In genomic region chr17:77302682-77303081, GRCh38 we compare ENCODE assay signal across 18 cellular contexts.
DNase-seq lines count a peak whose midpoint lies in the region; ATAC-seq and TF ChIP-seq lines count a peak whose summit lies in the region.
"Had no signal": no experiment of that assay in that cellular context is flagged by ENCODE, and none has a peak within 500 bp of the region (broad histone marks: within the 10 kb centered on the region; RNA-seq: fewer than 3 reads in every experiment).

No MANE protein-coding gene starts in this region.

- H3K79me1 ChIP-seq in IMR-90 (ENCODE audit: low read depth in 1 of 2, low read length in 2 of 2) (peaks cover 19 to 71% of the 10 kb centered on the region in 2 experiments), neuronal stem cell (ENCODE audit: low read depth, low read length) (no peaks in the 10 kb centered on the region)

- H2BK15ac ChIP-seq in IMR-90 (ENCODE audit: low read depth, low read length) (no peak overlapping the region), neuronal stem cell (ENCODE audit: low read length) (no peak overlapping the region)

- H2BK5ac ChIP-seq in IMR-90 (ENCODE audit: low read depth, low read length, poor library complexity, severe bottlenecking) (no peak overlapping the region), neuronal stem cell (ENCODE audit: low read length) (no peak overlapping the region)

- H4K8ac ChIP-seq in IMR-90 (ENCODE audit: low read depth in 2 of 2, low read length in 2 of 2), result no peak overlapping the region
- H4K8ac ChIP-seq in neuronal stem cell (ENCODE audit: low read depth, low read length), result no peak overlapping the region

- no peak for ATAC-seq in IMR-90 (ENCODE audit: low read depth)
- ATAC-seq in RWPE2 (ENCODE audit: low read depth), result no peak
- ATAC-seq in HG03139 (IDR thresholded peaks at IDR 0.05; ENCODE audit: unreplicated experiment), result no peak
- ATAC-seq in GM19452 (IDR thresholded peaks at IDR 0.05; ENCODE audit: unreplicated experiment), result no peak
- ATAC-seq: GM12878 had no signal

- H4K5ac ChIP-seq in IMR-90 (ENCODE audit: low read depth, low read length), result no peak overlapping the region

- no peak overlapping the region for H2BK12ac ChIP-seq in neuronal stem cell (ENCODE audit: low read length)

- H3K4me3 ChIP-seq in Caco-2 (ENCODE audit: low read depth, low read length), result no peak overlapping the region
- no peak overlapping the region for H3K4me3 ChIP-seq in IMR-90 (ENCODE audit: insufficient read depth, low read depth, low read length)
- H3K4me3 ChIP-seq in RWPE2 (ENCODE audit: severe bottlenecking), result no peak overlapping the region
- no peak overlapping the region for H3K4me3 ChIP-seq in neuronal stem cell (ENCODE audit: low read length in 2 of 2)
- H3K4me3 ChIP-seq: GM12878, HAP-1 had no signal

- 90% methylated on average over 2 of the region's 8 CpGs; no CpG with 5 or more reads in 1 of the 2 experiments for WGBS in IMR-90 (ENCODE audit: extremely low coverage in 2 of 2, insufficient read length in 1 of 2), 2 experiments
- WGBS in neuronal stem cell (ENCODE audit: extremely low coverage in 2 of 2, insufficient read length in 2 of 2, insufficient replicate concordance in 1 of 2), 2 donors, result no CpG with 5 or more reads among the region's 8 CpGs

- H2BK120ac ChIP-seq in IMR-90 (ENCODE audit: low read depth, low read length) (no peak overlapping the region), neuronal stem cell (ENCODE audit: low read depth, low read length) (no peak overlapping the region)

- dilution Hi-C loops in IMR-90 (cut with HindIII; ENCODE audit: low sequenced_read_pairs, unreplicated experiment), result no loop called here

- TF ChIP-seq CTCF in Caco-2 (IDR thresholded peaks at IDR 0.05; ENCODE audit: insufficient read depth in 1 of 2, low read depth in 1 of 2, low read length in 1 of 2, severe bottlenecking in 1 of 2, unreplicated experiment in 1 of 2), result no peak
- TF ChIP-seq CTCF in IMR-90 (conservative IDR thresholded peaks at IDR 0.05; ENCODE audit: low read depth, low read length), result no peak
- TF ChIP-seq CTCF in RWPE2 (IDR thresholded peaks at IDR 0.05; ENCODE audit: poor library complexity, severe bottlenecking), result no peak

- no peaks in the 10 kb centered on the region for H4K20me1 ChIP-seq in IMR-90 (ENCODE audit: insufficient read depth, low read length)

- BruUV-seq in Caco-2 (replicated peaks; lab: Mats Ljungman, UMichigan) (no TSS peak), IMR-90 (replicated peaks; lab: Mats Ljungman, UMichigan) (no TSS peak)

- in situ Hi-C loops in IMR-90 (cut with MboI; ENCODE audit: low sequenced_read_pairs), result no loop called here

- no peak overlapping the region for H2AFZ ChIP-seq in IMR-90 (replicated peaks; ENCODE audit: low read length, poor library complexity)
- H2AFZ ChIP-seq in neuronal stem cell (ENCODE audit: low read length), result no peak overlapping the region

- H4K91ac ChIP-seq in IMR-90 (ENCODE audit: insufficient read depth, low read depth, low read length) (no peak overlapping the region), neuronal stem cell (ENCODE audit: low read depth, low read length, poor library complexity) (no peak overlapping the region)

- H3K4me1 ChIP-seq in Caco-2 (peaks cover 88% of the 10 kb centered on the region), IMR-90 (ENCODE audit: control insufficient read depth, insufficient read depth, low read length) (peaks cover 12% of the 10 kb centered on the region), RWPE2 (ENCODE audit: insufficient read depth, poor library complexity, severe bottlenecking) (peaks cover 44% of the 10 kb centered on the region), neuronal stem cell (ENCODE audit: control insufficient read depth in 2 of 2, insufficient read depth in 1 of 2, low read depth in 1 of 2, low read length in 2 of 2) (peaks cover 7 to 15% of the 10 kb centered on the region in 2 donors)
- H3K4me1 ChIP-seq: HAP-1 had no signal

- H3K36me3 Mint-ChIP-seq in Caco-2 (ENCODE audit: insufficient read depth, unreplicated experiment), result peaks cover 53% of the 10 kb centered on the region
- H3K36me3 Mint-ChIP-seq: CD4-positive, CD25-positive, alpha-beta regulatory T cell; IgD-negative memory B cell had no signal

- H3K4ac ChIP-seq in IMR-90 (ENCODE audit: low read depth, low read length) (0 out of 2 replicates have a peak overlapping the region, but pooled peaks have one; percentile 5), neuronal stem cell (ENCODE audit: low read length) (no peak overlapping the region)

- peaks cover 19% of the 10 kb centered on the region for H3K9me1 ChIP-seq in IMR-90 (ENCODE audit: insufficient read depth, low read length)

- intact Hi-C loops in Caco-2 (cut with micrococcal nuclease; ENCODE audit: unreplicated experiment) (no loop called here), IMR-90 (cut with micrococcal nuclease) (no loop called here)

- no peak for DNase-seq in Caco-2
- DNase-seq in IMR-90, result no peak
- no peak for DNase-seq in RWPE2 (ENCODE audit: low spot score)
- no peak for DNase-seq in neuronal stem cell (ENCODE audit: low spot score)
- no peak for DNase-seq in GDM1 (lab: John Stamatoyannopoulos, UW)
- no peak for DNase-seq in dermis blood vessel endothelial cell
- DNase-seq: ACHN; BE2C; C1 segment of cervical spinal cord; CD4-positive, CD25-positive, alpha-beta regulatory T cell; DMS79 treated with DMSO at 0.1 percent for 48 hours; KBM-7 had no signal

- H2BK20ac ChIP-seq in IMR-90 (ENCODE audit: low read depth, low read length), result no peak overlapping the region

- no peaks in the 10 kb centered on the region for H3K9me3 Mint-ChIP-seq in Caco-2 (ENCODE audit: unreplicated experiment)
- H3K9me3 Mint-ChIP-seq: CD4-positive, CD25-positive, alpha-beta regulatory T cell; IgD-negative memory B cell had no signal

- no peak overlapping the region for H2AK9ac ChIP-seq in IMR-90 (replicated peaks; ENCODE audit: low read depth, low read length, poor library complexity)

- CTCF ChIA-PET in Caco-2 (lab: Charles Lee), result no interaction called here
- CTCF ChIA-PET in IMR-90 (lab: Yijun Ruan, JAX), result no interaction called here

- H3K4me2 ChIP-seq in IMR-90 (ENCODE audit: low read depth, low read length) (no peak overlapping the region), neuronal stem cell (ENCODE audit: insufficient read depth, low read length, poor library complexity, severe bottlenecking) (no peak overlapping the region)

- no peaks in the 10 kb centered on the region for H3K9me3 ChIP-seq in Caco-2
- peaks cover 9% of the 10 kb centered on the region for H3K9me3 ChIP-seq in IMR-90 (ENCODE audit: control insufficient read depth, insufficient read depth, low read length)
- no peaks in the 10 kb centered on the region for H3K9me3 ChIP-seq in RWPE2 (ENCODE audit: severe bottlenecking)
- H3K9me3 ChIP-seq in neuronal stem cell (replicated peaks in 1 of 2; ENCODE audit: control insufficient read depth in 2 of 2, insufficient read depth in 1 of 2, low read depth in 1 of 2, low read length in 2 of 2), result peaks cover 0 to 4% of the 10 kb centered on the region in 2 donors
- H3K9me3 ChIP-seq: HAP-1 had no signal

- H3K14ac ChIP-seq in IMR-90 (replicated peaks; ENCODE audit: low read depth, low read length) (no peak overlapping the region), neuronal stem cell (ENCODE audit: low read length) (no peak overlapping the region)

- H3K4me1 Mint-ChIP-seq in Caco-2 (ENCODE audit: low read depth, unreplicated experiment), result peaks cover 49% of the 10 kb centered on the region
- H3K4me1 Mint-ChIP-seq: CD4-positive, CD25-positive, alpha-beta regulatory T cell had no signal

- H3K23ac ChIP-seq in IMR-90 (ENCODE audit: low read depth, low read length) (no peak overlapping the region), neuronal stem cell (ENCODE audit: low read depth, low read length, poor library complexity) (no peak overlapping the region)

- H3K27me3 Mint-ChIP-seq in Caco-2 (ENCODE audit: insufficient read depth, unreplicated experiment), result no peaks in the 10 kb centered on the region
- H3K27me3 Mint-ChIP-seq: CD4-positive, CD25-positive, alpha-beta regulatory T cell had no signal

- no peak overlapping the region for H3K56ac ChIP-seq in IMR-90 (ENCODE audit: extremely low read depth, insufficient read depth, low read length)

- H3K18ac ChIP-seq in IMR-90 (ENCODE audit: low read depth, low read length) (no peak overlapping the region), neuronal stem cell (ENCODE audit: low read length) (peak overlapping the region; percentile 78)

- H3K9ac ChIP-seq in IMR-90 (ENCODE audit: low read depth, low read length) (no peak overlapping the region), neuronal stem cell (ENCODE audit: low read depth, low read length, poor library complexity) (no peak overlapping the region)

- H3K36me3 ChIP-seq in Caco-2 (ENCODE audit: control insufficient read depth, insufficient read depth, low read length), result peaks cover 5% of the 10 kb centered on the region
- H3K36me3 ChIP-seq in IMR-90 (ENCODE audit: control insufficient read depth, insufficient read depth, low read length), result no peaks in the 10 kb centered on the region
- peaks cover 84% of the 10 kb centered on the region for H3K36me3 ChIP-seq in RWPE2 (ENCODE audit: low read depth)
- H3K36me3 ChIP-seq in neuronal stem cell (replicated peaks in 1 of 2; ENCODE audit: control insufficient read depth in 2 of 2, insufficient read depth in 2 of 2, low read length in 2 of 2), result no peaks in the 10 kb centered on the region
- H3K36me3 ChIP-seq: BE2C, HAP-1 had no signal

- POLR2A ChIA-PET in Caco-2 (lab: Charles Lee), result no interaction called here
- POLR2A ChIA-PET in IMR-90 (lab: Charles Lee; ENCODE audit: unreplicated experiment), result no interaction called here

- peak overlapping the region; percentile 59 for H3K27ac Mint-ChIP-seq in Caco-2 (ENCODE audit: unreplicated experiment)
- H3K27ac Mint-ChIP-seq: CD4-positive, CD25-positive, alpha-beta regulatory T cell; IgD-negative memory B cell had no signal

- H2AK5ac ChIP-seq in IMR-90 (ENCODE audit: low read depth, low read length) (no peak overlapping the region), neuronal stem cell (ENCODE audit: low read depth, low read length) (no peak overlapping the region)

- TF ChIP-seq RAD21 in IMR-90 (IDR thresholded peaks at IDR 0.05; ENCODE audit: low read length), result no peak

- no peaks in the 10 kb centered on the region for H3K27me3 ChIP-seq in Caco-2 (replicated peaks; ENCODE audit: control insufficient read depth, insufficient read depth, low read length)
- no peaks in the 10 kb centered on the region for H3K27me3 ChIP-seq in IMR-90 (ENCODE audit: control insufficient read depth, insufficient read depth, low read length)
- H3K27me3 ChIP-seq in RWPE2 (ENCODE audit: insufficient read depth, poor library complexity, severe bottlenecking), result no peaks in the 10 kb centered on the region
- no peaks in the 10 kb centered on the region for H3K27me3 ChIP-seq in neuronal stem cell (ENCODE audit: control insufficient read depth in 3 of 3, insufficient read depth in 3 of 3, low read depth in 1 of 3, low read length in 3 of 3)
- H3K27me3 ChIP-seq: BE2C had no signal

- H3K4me3 Mint-ChIP-seq in Caco-2 (ENCODE audit: unreplicated experiment), result no peak overlapping the region
- H3K4me3 Mint-ChIP-seq: CD4-positive, CD25-positive, alpha-beta regulatory T cell; IgD-negative memory B cell had no signal

- H3K27ac ChIP-seq in IMR-90 (ENCODE audit: insufficient read depth, low read length), result no peak overlapping the region
- peak overlapping the region; percentile 20 for H3K27ac ChIP-seq in RWPE2 (ENCODE audit: poor library complexity, severe bottlenecking)
- H3K27ac ChIP-seq in neuronal stem cell (replicated peaks; ENCODE audit: low read length), result no peak overlapping the region
- H3K27ac ChIP-seq: HL-60 had no signal

- no peak for TF ChIP-seq POLR2A in IMR-90 (IDR thresholded peaks at IDR 0.05; ENCODE audit: low read depth, low read length)
